8 cellular contexts compared by ENCODE assay signal in genomic region chr14:60094306-60094897, GRCh38. TPM values are rescaled to one million over a fixed set of nuclear protein-coding genes. Genes with fewer than 3 reads are reported as not detected.
DNase-seq lines count a peak whose midpoint lies in the region; ATAC-seq and TF ChIP-seq lines count a peak whose summit lies in the region.

No MANE protein-coding gene starts in this region.

- peak overlapping the region; percentile 93 for H3K4me3 Mint-ChIP-seq in activated CD4-positive, alpha-beta T cell treated with anti-CD3 and anti-CD28 coated beads, Interleukin-2, amount 10 ng/mL, durations not matched to agents 7 days and 5 days
- H3K4me3 Mint-ChIP-seq in T-cell: peak overlapping the region; percentile 62 to 91 (median 89)
- peak overlapping the region; percentile 84 for H3K4me3 Mint-ChIP-seq in stimulated activated effector memory CD8-positive, alpha-beta T cell treated with anti-CD3 and anti-CD28 coated beads, Interleukin-12 subunit alpha, Interleukin-12 subunit beta, amount 100 ng/mL, for 72 hours

- intact Hi-C loops in aorta (cut with DNase I): loop anchor here in 1 of 2 donors (5.0 kb wide), 1 partner anchor 73 kb away; the partner anchor contains the start of gene DHRS7

- H3K27me3 Mint-ChIP-seq in activated CD4-positive, alpha-beta T cell treated with anti-CD3 and anti-CD28 coated beads, Interleukin-2, amount 10 ng/mL, durations not matched to agents 7 days and 5 days: no peaks in the 10 kb centered on the region
- peaks cover 0 to 2% of the 10 kb centered on the region in 2 donors for H3K27me3 Mint-ChIP-seq in T-cell

- POLR2A ChIA-PET in activated CD4-positive, alpha-beta T cell treated with anti-CD3 and anti-CD28 coated beads, Interleukin-2, amount 10 ng/mL, durations not matched to agents 7 days and 5 days (lab: Charles Lee): no interaction called here
- POLR2A ChIA-PET in T-cell (lab: Charles Lee): no interaction called here

- ATAC-seq in T-cell (replicated peaks in 1 of 4) (no peak), GM19463 (IDR thresholded peaks at IDR 0.05; ENCODE audit: unreplicated experiment) (no peak), aorta (ENCODE audit: low FRiP score) (no peak)
- peak; percentile 40 for ATAC-seq in stimulated activated effector memory CD8-positive, alpha-beta T cell treated with anti-CD3 and anti-CD28 coated beads, Interleukin-12 subunit alpha, Interleukin-12 subunit beta, amount 100 ng/mL, for 72 hours

- peak overlapping the region; percentile 95 for H3K27ac Mint-ChIP-seq in activated CD4-positive, alpha-beta T cell treated with anti-CD3 and anti-CD28 coated beads, Interleukin-2, amount 10 ng/mL, durations not matched to agents 7 days and 5 days
- H3K27ac Mint-ChIP-seq in T-cell: peak overlapping the region; percentile 17
- peak overlapping the region; percentile 90 for H3K27ac Mint-ChIP-seq in stimulated activated effector memory CD8-positive, alpha-beta T cell treated with anti-CD3 and anti-CD28 coated beads, Interleukin-12 subunit alpha, Interleukin-12 subunit beta, amount 100 ng/mL, for 72 hours

- H3K4me1 Mint-ChIP-seq in activated CD4-positive, alpha-beta T cell treated with anti-CD3 and anti-CD28 coated beads, Interleukin-2, amount 10 ng/mL, durations not matched to agents 7 days and 5 days: peaks cover 34% of the 10 kb centered on the region
- peaks cover 55 to 64% (median 57%) of the 10 kb centered on the region in 3 donors for H3K4me1 Mint-ChIP-seq in T-cell
- peaks cover 41% of the 10 kb centered on the region for H3K4me1 Mint-ChIP-seq in stimulated activated effector memory CD8-positive, alpha-beta T cell treated with anti-CD3 and anti-CD28 coated beads, Interleukin-12 subunit alpha, Interleukin-12 subunit beta, amount 100 ng/mL, for 72 hours

- WGBS in aorta, 2 donors: 56 to 66% methylated on average over 5 of the region's 5 CpGs

- no peaks in the 10 kb centered on the region for H3K36me3 ChIP-seq in aorta (ENCODE audit: control insufficient read depth in 1 of 2, insufficient read depth in 2 of 2, low read length in 1 of 2)

- CTCF ChIA-PET in activated CD4-positive, alpha-beta T cell treated with anti-CD3 and anti-CD28 coated beads, Interleukin-2, amount 10 ng/mL, durations not matched to agents 7 days and 5 days (lab: Charles Lee): no interaction called here
- CTCF ChIA-PET in T-cell (lab: Charles Lee): interaction anchor here in 1 of 2 donors (1.1 kb wide), 1 partner anchor 90 kb away, joined by 3 read pairs; no protein-coding TSS in a partner anchor

- H3K4me1 ChIP-seq in aorta (ENCODE audit: control insufficient read depth in 1 of 2, insufficient read depth in 2 of 2, low read length in 2 of 2): no peaks in the 10 kb centered on the region

- peak; percentile 40 for DNase-seq in activated CD4-positive, alpha-beta T cell treated with anti-CD3 and anti-CD28 coated beads, Interleukin-2, amount 10 ng/mL, durations not matched to agents 7 days and 5 days
- no peak for DNase-seq in activated CD4-positive, alpha-beta T cell treated with anti-CD3 and anti-CD28 coated beads, Interleukin-2, amount 50 U/mL, for 1 hour
- DNase-seq in T-cell: no peak
- peak; percentile 44 for DNase-seq in fibroblast of the aortic adventitia (ENCODE audit: low read depth)
- peak in 1 of 2 donors; percentile 56 for DNase-seq in stimulated activated effector memory CD8-positive, alpha-beta T cell treated with anti-CD3 and anti-CD28 coated beads, Interleukin-12 subunit alpha, Interleukin-12 subunit beta, amount 100 ng/mL, for 72 hours (ENCODE audit: low spot score in 2 of 2)
- no peak for DNase-seq in mucosa of gallbladder (ENCODE audit: low spot score)
- DNase-seq in aorta: no peak

- no peak for TF ChIP-seq CTCF in fibroblast of the aortic adventitia (IDR thresholded peaks at IDR 0.05; ENCODE audit: insufficient read depth, low read length)

- no peaks in the 10 kb centered on the region for H3K27me3 ChIP-seq in aorta (ENCODE audit: control insufficient read depth in 1 of 2, insufficient read depth in 2 of 2, low read length in 1 of 2)

- H3K36me3 Mint-ChIP-seq in activated CD4-positive, alpha-beta T cell treated with anti-CD3 and anti-CD28 coated beads, Interleukin-2, amount 10 ng/mL, durations not matched to agents 7 days and 5 days (ENCODE audit: low read depth): peaks cover 31% of the 10 kb centered on the region
- H3K36me3 Mint-ChIP-seq in T-cell: peaks cover 20% of the 10 kb centered on the region
- H3K36me3 Mint-ChIP-seq in stimulated activated effector memory CD8-positive, alpha-beta T cell treated with anti-CD3 and anti-CD28 coated beads, Interleukin-12 subunit alpha, Interleukin-12 subunit beta, amount 100 ng/mL, for 72 hours: peaks cover 26% of the 10 kb centered on the region

- H3K9me3 Mint-ChIP-seq in activated CD4-positive, alpha-beta T cell treated with anti-CD3 and anti-CD28 coated beads, Interleukin-2, amount 10 ng/mL, durations not matched to agents 7 days and 5 days: no peaks in the 10 kb centered on the region
- H3K9me3 Mint-ChIP-seq in T-cell: no peaks in the 10 kb centered on the region
- H3K9me3 Mint-ChIP-seq in stimulated activated effector memory CD8-positive, alpha-beta T cell treated with anti-CD3 and anti-CD28 coated beads, Interleukin-12 subunit alpha, Interleukin-12 subunit beta, amount 100 ng/mL, for 72 hours: no peaks in the 10 kb centered on the region

- peak overlapping the region; percentile 93 for H3K4me3 ChIP-seq in fibroblast of the aortic adventitia (ENCODE audit: low read depth, low read length)
- no peak overlapping the region for H3K4me3 ChIP-seq in aorta (ENCODE audit: low read length in 2 of 2)

- peak overlapping the region in 1 of 2 donors; percentile 32 for H3K27ac ChIP-seq in aorta (ENCODE audit: low read depth in 1 of 2, low read length in 2 of 2)

- no peaks in the 10 kb centered on the region for H3K9me3 ChIP-seq in aorta (ENCODE audit: control insufficient read depth, low read length)

RNA-seq across cellular contexts. Expression of gene PCNX4, which starts 2.7 kb away (rescaled TPM):
- 10 to 100 TPM; 33.3 to 36.9 TPM for total RNA-seq in activated CD4-positive, alpha-beta T cell treated with anti-CD3 and anti-CD28 coated beads, Interleukin-2, amount 10 ng/mL, durations not matched to agents 7 days and 5 days
- 10 to 100 TPM; 36.4 to 50.4 (median 47.4) TPM for total RNA-seq in T-cell
- total RNA-seq in fibroblast of the aortic adventitia (ENCODE audit: low replicate concordance): 114 and 256 TPM in 2 replicates
- 51.1 TPM for total RNA-seq in mucosa of gallbladder
- total RNA-seq in aorta: 10 to 100 TPM; 41.2 to 49.7 TPM
- polyA plus RNA-seq in aorta: 10 to 100 TPM in 1 of 2 donors, 1 to 10 TPM in 1; 6.0 to 19.2 TPM

Comparison
In these comparisons a context has a peak if more than half of its experiments do, and no peak if none do; other contexts are left out.
1. DNase-seq: peak in activated CD4-positive, alpha-beta T cell treated with anti-CD3 and anti-CD28 coated beads, Interleukin-2, amount 10 ng/mL, durations not matched to agents 7 days and 5 days (single experiment) and fibroblast of the aortic adventitia (single experiment); none in activated CD4-positive, alpha-beta T cell treated with anti-CD3 and anti-CD28 coated beads, Interleukin-2, amount 50 U/mL, for 1 hour (single experiment), T-cell (0 of 34), mucosa of gallbladder (single experiment) and aorta (0 of 2).
2. H3K27ac Mint-ChIP-seq: peak in every context shown above with its lines; median percentile 95 in activated CD4-positive, alpha-beta T cell treated with anti-CD3 and anti-CD28 coated beads, Interleukin-2, amount 10 ng/mL, durations not matched to agents 7 days and 5 days; 90 in stimulated activated effector memory CD8-positive, alpha-beta T cell treated with anti-CD3 and anti-CD28 coated beads, Interleukin-12 subunit alpha, Interleukin-12 subunit beta, amount 100 ng/mL, for 72 hours; 17 in T-cell.
3. Peak in every context shown above with its lines, with median percentiles within 50 percentile points of each other: H3K4me3 Mint-ChIP-seq.